1 cellular context compared by ENCODE assay signal in genomic region chr5:116524966-116525365, GRCh38.
TF ChIP-seq lines count a peak whose summit lies in the region.

No MANE protein-coding gene starts in this region.

TF ChIP-seq in HepG2, 621 proteins besides CTCF, POLR2A, EP300 and RAD21 (continues in another document):
- no peak for TF ChIP-seq HOXA7 (CRISPR knock-in tag; IDR thresholded peaks at IDR 0.05)
- no peak for TF ChIP-seq ZBTB40 (IDR thresholded peaks at IDR 0.05)
- TF ChIP-seq ZBTB40 (CRISPR knock-in tag; IDR thresholded peaks at IDR 0.05): no peak
- TF ChIP-seq, protein P1, sequence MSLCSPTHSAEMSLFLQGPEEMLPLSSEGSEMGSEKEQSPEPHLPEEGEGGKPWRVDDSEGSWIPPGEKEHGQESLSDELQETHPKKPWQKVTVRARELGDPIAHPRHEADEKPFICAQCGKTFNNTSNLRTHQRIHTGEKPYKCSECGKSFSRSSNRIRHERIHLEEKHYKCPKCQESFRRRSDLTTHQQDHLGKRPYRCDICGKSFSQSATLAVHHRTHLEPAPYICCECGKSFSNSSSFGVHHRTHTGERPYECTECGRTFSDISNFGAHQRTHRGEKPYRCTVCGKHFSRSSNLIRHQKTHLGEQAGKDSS (CRISPR knock-in tag; IDR thresholded peaks at IDR 0.05; ENCODE audit: borderline replicate concordance, low read depth): no peak
- TF ChIP-seq, protein P2, sequence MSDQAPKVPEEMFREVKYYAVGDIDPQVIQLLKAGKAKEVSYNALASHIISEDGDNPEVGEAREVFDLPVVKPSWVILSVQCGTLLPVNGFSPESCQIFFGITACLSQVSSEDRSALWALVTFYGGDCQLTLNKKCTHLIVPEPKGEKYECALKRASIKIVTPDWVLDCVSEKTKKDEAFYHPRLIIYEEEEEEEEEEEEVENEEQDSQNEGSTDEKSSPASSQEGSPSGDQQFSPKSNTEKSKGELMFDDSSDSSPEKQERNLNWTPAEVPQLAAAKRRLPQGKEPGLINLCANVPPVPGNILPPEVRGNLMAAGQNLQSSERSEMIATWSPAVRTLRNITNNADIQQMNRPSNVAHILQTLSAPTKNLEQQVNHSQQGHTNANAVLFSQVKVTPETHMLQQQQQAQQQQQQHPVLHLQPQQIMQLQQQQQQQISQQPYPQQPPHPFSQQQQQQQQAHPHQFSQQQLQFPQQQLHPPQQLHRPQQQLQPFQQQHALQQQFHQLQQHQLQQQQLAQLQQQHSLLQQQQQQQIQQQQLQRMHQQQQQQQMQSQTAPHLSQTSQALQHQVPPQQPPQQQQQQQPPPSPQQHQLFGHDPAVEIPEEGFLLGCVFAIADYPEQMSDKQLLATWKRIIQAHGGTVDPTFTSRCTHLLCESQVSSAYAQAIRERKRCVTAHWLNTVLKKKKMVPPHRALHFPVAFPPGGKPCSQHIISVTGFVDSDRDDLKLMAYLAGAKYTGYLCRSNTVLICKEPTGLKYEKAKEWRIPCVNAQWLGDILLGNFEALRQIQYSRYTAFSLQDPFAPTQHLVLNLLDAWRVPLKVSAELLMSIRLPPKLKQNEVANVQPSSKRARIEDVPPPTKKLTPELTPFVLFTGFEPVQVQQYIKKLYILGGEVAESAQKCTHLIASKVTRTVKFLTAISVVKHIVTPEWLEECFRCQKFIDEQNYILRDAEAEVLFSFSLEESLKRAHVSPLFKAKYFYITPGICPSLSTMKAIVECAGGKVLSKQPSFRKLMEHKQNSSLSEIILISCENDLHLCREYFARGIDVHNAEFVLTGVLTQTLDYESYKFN (CRISPR knock-in tag; conservative IDR thresholded peaks at IDR 0.05): peak; percentile 73
- TF ChIP-seq ZNF709 (CRISPR knock-in tag; IDR thresholded peaks at IDR 0.05): no peak
- no peak for TF ChIP-seq NCOA1 (CRISPR knock-in tag; IDR thresholded peaks at IDR 0.05)
- TF ChIP-seq DMAP1 (CRISPR knock-in tag; IDR thresholded peaks at IDR 0.05): no peak
- TF ChIP-seq CHD2 (IDR thresholded peaks at IDR 0.05; ENCODE audit: low read depth, low read length): no peak
- no peak for TF ChIP-seq ZNF558 (CRISPR knock-in tag; IDR thresholded peaks at IDR 0.05; ENCODE audit: borderline replicate concordance)
- TF ChIP-seq, protein P3, sequence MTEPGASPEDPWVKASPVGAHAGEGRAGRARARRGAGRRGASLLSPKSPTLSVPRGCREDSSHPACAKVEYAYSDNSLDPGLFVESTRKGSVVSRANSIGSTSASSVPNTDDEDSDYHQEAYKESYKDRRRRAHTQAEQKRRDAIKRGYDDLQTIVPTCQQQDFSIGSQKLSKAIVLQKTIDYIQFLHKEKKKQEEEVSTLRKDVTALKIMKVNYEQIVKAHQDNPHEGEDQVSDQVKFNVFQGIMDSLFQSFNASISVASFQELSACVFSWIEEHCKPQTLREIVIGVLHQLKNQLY (CRISPR knock-in tag; IDR thresholded peaks at IDR 0.05): no peak
- TF ChIP-seq MAF1 (CRISPR knock-in tag; IDR thresholded peaks at IDR 0.05; ENCODE audit: borderline replicate concordance): no peak
- no peak for TF ChIP-seq TCF12 (IDR thresholded peaks at IDR 0.05)
- TF ChIP-seq TCF12 (CRISPR knock-in tag; IDR thresholded peaks at IDR 0.05): no peak
- TF ChIP-seq TAF1 (CRISPR knock-in tag; IDR thresholded peaks at IDR 0.05): no peak
- no peak for TF ChIP-seq ZBTB7B (CRISPR knock-in tag; IDR thresholded peaks at IDR 0.05)
- 0 out of 2 replicates have a peak, but pooled peaks have one; percentile 28 for TF ChIP-seq JUN (CRISPR knock-in tag; IDR thresholded peaks at IDR 0.05)
- no peak for TF ChIP-seq ARNT (IDR thresholded peaks at IDR 0.05)
- TF ChIP-seq ZEB1 (IDR thresholded peaks at IDR 0.05; ENCODE audit: insufficient replicate concordance, low read depth): no peak
- TF ChIP-seq MAZ (IDR thresholded peaks at IDR 0.05; ENCODE audit: borderline replicate concordance, low read depth, low read length): no peak
- no peak for TF ChIP-seq MAZ (CRISPR knock-in tag; IDR thresholded peaks at IDR 0.05; ENCODE audit: low read depth)
- TF ChIP-seq PHB2 (IDR thresholded peaks at IDR 0.05; ENCODE audit: partially characterized antibody): no peak
- TF ChIP-seq KAT8 (CRISPR knock-in tag; IDR thresholded peaks at IDR 0.05): peak; percentile 27; the same call in 1 of the 2 replicates
- TF ChIP-seq, protein P4, sequence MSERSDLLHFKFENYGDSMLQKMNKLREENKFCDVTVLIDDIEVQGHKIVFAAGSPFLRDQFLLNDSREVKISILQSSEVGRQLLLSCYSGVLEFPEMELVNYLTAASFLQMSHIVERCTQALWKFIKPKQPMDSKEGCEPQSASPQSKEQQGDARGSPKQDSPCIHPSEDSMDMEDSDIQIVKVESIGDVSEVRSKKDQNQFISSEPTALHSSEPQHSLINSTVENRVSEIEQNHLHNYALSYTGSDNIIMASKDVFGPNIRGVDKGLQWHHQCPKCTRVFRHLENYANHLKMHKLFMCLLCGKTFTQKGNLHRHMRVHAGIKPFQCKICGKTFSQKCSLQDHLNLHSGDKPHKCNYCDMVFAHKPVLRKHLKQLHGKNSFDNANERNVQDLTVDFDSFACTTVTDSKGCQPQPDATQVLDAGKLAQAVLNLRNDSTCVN (CRISPR knock-in tag; IDR thresholded peaks at IDR 0.05; ENCODE audit: borderline replicate concordance): no peak
- peak; percentile 47; the same call in 1 of the 2 replicates for TF ChIP-seq TARDBP (CRISPR knock-in tag; IDR thresholded peaks at IDR 0.05)
- TF ChIP-seq GLI4 (CRISPR knock-in tag; IDR thresholded peaks at IDR 0.05; ENCODE audit: borderline replicate concordance): no peak
- no peak for TF ChIP-seq ZNF768 (CRISPR knock-in tag; IDR thresholded peaks at IDR 0.05)
- no peak for TF ChIP-seq ZNF572 (CRISPR knock-in tag; IDR thresholded peaks at IDR 0.05)
- TF ChIP-seq FIP1L1 (IDR thresholded peaks at IDR 0.05; ENCODE audit: borderline replicate concordance, insufficient read depth, low read depth, low read length): no peak
- no peak for TF ChIP-seq SRF (IDR thresholded peaks at IDR 0.05; ENCODE audit: low read depth, low read length)
- TF ChIP-seq, protein P5, sequence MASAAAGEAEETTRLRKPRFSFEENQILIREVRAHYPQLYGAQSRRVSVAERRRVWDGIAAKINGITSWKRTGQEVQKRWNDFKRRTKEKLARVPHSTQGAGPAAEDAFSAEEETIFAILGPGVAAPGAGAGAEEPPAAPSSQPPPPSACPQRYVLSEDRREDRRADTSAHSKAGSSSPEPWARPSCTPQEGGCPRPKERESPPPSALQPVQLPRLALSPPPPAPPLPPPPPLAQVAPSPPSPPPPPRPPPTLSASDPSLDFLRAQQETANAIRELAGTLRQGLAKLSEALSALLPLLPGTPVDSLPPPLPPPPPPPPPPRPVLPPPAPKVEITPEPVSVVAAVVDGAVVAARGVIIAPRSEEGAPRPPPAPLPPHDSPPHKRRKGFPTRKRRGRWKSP (CRISPR knock-in tag; IDR thresholded peaks at IDR 0.05): no peak
- TF ChIP-seq SUZ12 (IDR thresholded peaks at IDR 0.05; ENCODE audit: low read depth, low read length): no peak
- TF ChIP-seq ZNF570 (CRISPR knock-in tag; IDR thresholded peaks at IDR 0.05; ENCODE audit: borderline replicate concordance): no peak
- TF ChIP-seq, protein P6, sequence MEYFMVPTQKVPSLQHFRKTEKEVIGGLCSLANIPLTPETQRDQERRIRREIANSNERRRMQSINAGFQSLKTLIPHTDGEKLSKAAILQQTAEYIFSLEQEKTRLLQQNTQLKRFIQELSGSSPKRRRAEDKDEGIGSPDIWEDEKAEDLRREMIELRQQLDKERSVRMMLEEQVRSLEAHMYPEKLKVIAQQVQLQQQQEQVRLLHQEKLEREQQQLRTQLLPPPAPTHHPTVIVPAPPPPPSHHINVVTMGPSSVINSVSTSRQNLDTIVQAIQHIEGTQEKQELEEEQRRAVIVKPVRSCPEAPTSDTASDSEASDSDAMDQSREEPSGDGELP (IDR thresholded peaks at IDR 0.05; ENCODE audit: borderline replicate concordance, low read depth): no peak
- TF ChIP-seq ZNF883 (CRISPR knock-in tag; IDR thresholded peaks at IDR 0.05; ENCODE audit: not compliant biosample characterization): no peak
- TF ChIP-seq RFX5 (IDR thresholded peaks at IDR 0.05; ENCODE audit: low read depth, low read length): no peak
- TF ChIP-seq RBFOX2 (IDR thresholded peaks at IDR 0.05; ENCODE audit: low read depth, low read length): no peak
- no peak for TF ChIP-seq NFE2L2 (IDR thresholded peaks at IDR 0.05; ENCODE audit: low read length)
- TF ChIP-seq SRSF1 (optimal IDR thresholded peaks at IDR 0.05; ENCODE audit: low read depth, low read length): no peak
- TF ChIP-seq, protein P7, sequence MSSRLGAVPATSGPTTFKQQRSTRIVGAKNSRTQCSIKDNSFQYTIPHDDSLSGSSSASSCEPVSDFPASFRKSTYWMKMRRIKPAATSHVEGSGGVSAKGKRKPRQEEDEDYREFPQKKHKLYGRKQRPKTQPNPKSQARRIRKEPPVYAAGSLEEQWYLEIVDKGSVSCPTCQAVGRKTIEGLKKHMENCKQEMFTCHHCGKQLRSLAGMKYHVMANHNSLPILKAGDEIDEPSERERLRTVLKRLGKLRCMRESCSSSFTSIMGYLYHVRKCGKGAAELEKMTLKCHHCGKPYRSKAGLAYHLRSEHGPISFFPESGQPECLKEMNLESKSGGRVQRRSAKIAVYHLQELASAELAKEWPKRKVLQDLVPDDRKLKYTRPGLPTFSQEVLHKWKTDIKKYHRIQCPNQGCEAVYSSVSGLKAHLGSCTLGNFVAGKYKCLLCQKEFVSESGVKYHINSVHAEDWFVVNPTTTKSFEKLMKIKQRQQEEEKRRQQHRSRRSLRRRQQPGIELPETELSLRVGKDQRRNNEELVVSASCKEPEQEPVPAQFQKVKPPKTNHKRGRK (CRISPR knock-in tag; IDR thresholded peaks at IDR 0.05): no peak
- no peak for TF ChIP-seq ZNF33B (CRISPR knock-in tag; IDR thresholded peaks at IDR 0.05)
- TF ChIP-seq ZNF577 (CRISPR knock-in tag; IDR thresholded peaks at IDR 0.05; ENCODE audit: borderline replicate concordance, low read depth): no peak
- TF ChIP-seq NCOA5 (CRISPR knock-in tag; IDR thresholded peaks at IDR 0.05): no peak
- no peak for TF ChIP-seq BRD4 (CRISPR knock-in tag; IDR thresholded peaks at IDR 0.05)
- no peak for TF ChIP-seq PTBP1 (IDR thresholded peaks at IDR 0.05; ENCODE audit: low read depth, low read length, poor library complexity, severe bottlenecking)
- TF ChIP-seq ZSCAN31 (CRISPR knock-in tag; IDR thresholded peaks at IDR 0.05; ENCODE audit: low read depth): no peak
- TF ChIP-seq ZNF775 (CRISPR knock-in tag; IDR thresholded peaks at IDR 0.05; ENCODE audit: borderline replicate concordance): no peak
- TF ChIP-seq ELK4 (CRISPR knock-in tag; IDR thresholded peaks at IDR 0.05; ENCODE audit: borderline replicate concordance): no peak
- 0 out of 2 replicates have a peak, but pooled peaks have one; percentile 49 for TF ChIP-seq IRF2 (CRISPR knock-in tag; IDR thresholded peaks at IDR 0.05)
